ENCODE assay signal across 19 cellular contexts in genomic region chr12:104701756-104702155, GRCh38.
DNase-seq lines count a peak whose midpoint lies in the region; ATAC-seq lines count a peak whose summit lies in the region.
"Had no signal": no experiment of that assay in that cellular context is flagged by ENCODE, and none has a peak within 500 bp of the region (broad histone marks: within the 10 kb centered on the region; RNA-seq: fewer than 3 reads in every experiment).

No MANE protein-coding gene starts in this region.

- no peak overlapping the region for H3K23ac ChIP-seq in mesenchymal stem cell (ENCODE audit: low read length in 2 of 2)

- no peak for DNase-seq in T-helper 1 cell
- DNase-seq in CD8-positive, alpha-beta memory T cell: no peak
- no peak for DNase-seq in T-helper 17 cell
- DNase-seq in mesenchymal stem cell: no peak
- no peak for DNase-seq in stimulated activated naive CD8-positive, alpha-beta T cell treated with anti-CD3 and anti-CD28 coated beads, Interleukin-15, amount 100 ng/mL, for 72 hours
- DNase-seq in activated naive CD4-positive, alpha-beta T cell treated with anti-CD3 and anti-CD28 coated beads, Interleukin-2, amount 10 ng/mL, durations not matched to agents 7 days and 5 days: no peak
- DNase-seq in HAP-1 (ENCODE audit: low spot score in 2 of 2): no peak
- DNase-seq: DMS53, EL, GF-D8, HFFc6, MM.1S, NCI-H1048, NCI-H1436, NCI-H1930, NCI-H69 had no signal

- H4K91ac ChIP-seq in mesenchymal stem cell (ENCODE audit: low read length): no peak overlapping the region

- H3K18ac ChIP-seq in mesenchymal stem cell (ENCODE audit: low read depth in 1 of 2, low read length in 2 of 2): no peak overlapping the region

- H3K4me2 ChIP-seq in mesenchymal stem cell (ENCODE audit: low read length, poor library complexity, severe bottlenecking): no peak overlapping the region

- peak overlapping the region; percentile 62 for H3K9ac ChIP-seq in mesenchymal stem cell (ENCODE audit: low read length)

- no peaks in the 10 kb centered on the region for H3K4me1 ChIP-seq in CD8-positive, alpha-beta memory T cell (ENCODE audit: insufficient read depth, low read length)
- H3K4me1 ChIP-seq in mesenchymal stem cell (ENCODE audit: control insufficient read depth, insufficient read depth, low read depth, low read length) (no peaks in the 10 kb centered on the region), HAP-1 (no peaks in the 10 kb centered on the region)

- CTCF ChIA-PET in CD8-positive, alpha-beta memory T cell (lab: Charles Lee): no interaction called here
- CTCF ChIA-PET in activated naive CD4-positive, alpha-beta T cell treated with anti-CD3 and anti-CD28 coated beads, Interleukin-2, amount 10 ng/mL, durations not matched to agents 7 days and 5 days (lab: Charles Lee): no interaction called here

- no peak overlapping the region for H4K8ac ChIP-seq in mesenchymal stem cell (ENCODE audit: low read length)

- no peak overlapping the region for H3K4me3 ChIP-seq in CD8-positive, alpha-beta memory T cell (ENCODE audit: low read length)
- H3K4me3 ChIP-seq in mesenchymal stem cell (ENCODE audit: insufficient read depth in 1 of 2, low read depth in 1 of 2, low read length in 2 of 2) (no peak overlapping the region), HAP-1 (no peak overlapping the region)

- H2AFZ ChIP-seq in mesenchymal stem cell (ENCODE audit: low read depth, low read length): no peak overlapping the region

- peak overlapping the region in 1 of 2 experiments; percentile 26 for H3K4ac ChIP-seq in mesenchymal stem cell (ENCODE audit: low read depth in 1 of 2, low read length in 2 of 2)

- H3K4me3 Mint-ChIP-seq in T-helper 1 cell treated with Interleukin-12 subunit alpha and Interleukin-12 subunit beta and Interleukin-4 antibody, amounts not matched to agents 30 μg/mL and 1 μg/mL, for 36 hours: no peak overlapping the region
- no peak overlapping the region for H3K4me3 Mint-ChIP-seq in CD8-positive, alpha-beta memory T cell
- H3K4me3 Mint-ChIP-seq in T-helper 17 cell: no peak overlapping the region
- no peak overlapping the region for H3K4me3 Mint-ChIP-seq in stimulated activated naive CD8-positive, alpha-beta T cell treated with anti-CD3 and anti-CD28 coated beads, Interleukin-15, amount 100 ng/mL, for 72 hours
- no peak overlapping the region for H3K4me3 Mint-ChIP-seq in activated naive CD4-positive, alpha-beta T cell treated with anti-CD3 and anti-CD28 coated beads, Interleukin-2, amount 10 ng/mL, durations not matched to agents 7 days and 5 days

- H2BK120ac ChIP-seq in mesenchymal stem cell (ENCODE audit: low read depth, low read length): no peak overlapping the region

- no peaks in the 10 kb centered on the region for H3K79me1 ChIP-seq in mesenchymal stem cell (replicated peaks; ENCODE audit: low read length, poor library complexity, severe bottlenecking)

- in situ Hi-C loops in HAP-1 (cut with MboI; ENCODE audit: low sequenced_read_pairs): no loop called here

- H3K27me3 Mint-ChIP-seq in T-helper 1 cell treated with Interleukin-12 subunit alpha and Interleukin-12 subunit beta and Interleukin-4 antibody, amounts not matched to agents 30 μg/mL and 1 μg/mL, for 36 hours (ENCODE audit: low read depth): no peaks in the 10 kb centered on the region
- H3K27me3 Mint-ChIP-seq in CD8-positive, alpha-beta memory T cell: no peaks in the 10 kb centered on the region
- no peaks in the 10 kb centered on the region for H3K27me3 Mint-ChIP-seq in T-helper 17 cell
- H3K27me3 Mint-ChIP-seq in stimulated activated naive CD8-positive, alpha-beta T cell treated with anti-CD3 and anti-CD28 coated beads, Interleukin-15, amount 100 ng/mL, for 72 hours: no peaks in the 10 kb centered on the region
- H3K27me3 Mint-ChIP-seq in activated naive CD4-positive, alpha-beta T cell treated with anti-CD3 and anti-CD28 coated beads, Interleukin-2, amount 10 ng/mL, durations not matched to agents 7 days and 5 days: no peaks in the 10 kb centered on the region

- peak overlapping the region; percentile 20 for H3K27ac Mint-ChIP-seq in T-helper 1 cell treated with Interleukin-12 subunit alpha and Interleukin-12 subunit beta and Interleukin-4 antibody, amounts not matched to agents 30 μg/mL and 1 μg/mL, for 36 hours
- H3K27ac Mint-ChIP-seq in CD8-positive, alpha-beta memory T cell: peak overlapping the region in 5 of 8 donors; percentile 10 to 71 (median 44)
- peak overlapping the region; percentile 84 for H3K27ac Mint-ChIP-seq in T-helper 17 cell
- H3K27ac Mint-ChIP-seq in stimulated activated naive CD8-positive, alpha-beta T cell treated with anti-CD3 and anti-CD28 coated beads, Interleukin-15, amount 100 ng/mL, for 72 hours: no peak overlapping the region
- H3K27ac Mint-ChIP-seq in activated naive CD4-positive, alpha-beta T cell treated with anti-CD3 and anti-CD28 coated beads, Interleukin-2, amount 10 ng/mL, durations not matched to agents 7 days and 5 days: no peak overlapping the region

- H2BK15ac ChIP-seq in mesenchymal stem cell (ENCODE audit: low read depth, poor library complexity, severe bottlenecking): no peak overlapping the region

- 99% methylated on average over 3 of the region's 3 CpGs for WGBS in mesenchymal stem cell

- H3K27me3 ChIP-seq in CD8-positive, alpha-beta memory T cell (ENCODE audit: insufficient read depth, low read length, poor library complexity, severe bottlenecking): no peaks in the 10 kb centered on the region
- no peaks in the 10 kb centered on the region for H3K27me3 ChIP-seq in mesenchymal stem cell (ENCODE audit: control insufficient read depth in 1 of 2, insufficient read depth in 1 of 2, low read length in 2 of 2)
- no peaks in the 10 kb centered on the region for H3K27me3 ChIP-seq in HAP-1 (ENCODE audit: low read depth)

- H2AK5ac ChIP-seq in mesenchymal stem cell (ENCODE audit: low read length, severe bottlenecking): no peak overlapping the region

- no peak overlapping the region for H2BK5ac ChIP-seq in mesenchymal stem cell (ENCODE audit: low read depth, low read length, poor library complexity, severe bottlenecking)

- no peaks in the 10 kb centered on the region for H3K9me3 ChIP-seq in CD8-positive, alpha-beta memory T cell (ENCODE audit: low read length)
- no peaks in the 10 kb centered on the region for H3K9me3 ChIP-seq in T-helper 17 cell (ENCODE audit: control insufficient read depth, low read length, poor library complexity, severe bottlenecking)
- H3K9me3 ChIP-seq in mesenchymal stem cell (ENCODE audit: control insufficient read depth, low read length): no peaks in the 10 kb centered on the region
- H3K9me3 ChIP-seq in HAP-1: no peaks in the 10 kb centered on the region

- POLR2A ChIA-PET in CD8-positive, alpha-beta memory T cell (lab: Charles Lee): no interaction called here

- no peak for ATAC-seq in T-helper 17 cell
- ATAC-seq in stimulated activated naive CD8-positive, alpha-beta T cell treated with anti-CD3 and anti-CD28 coated beads, Interleukin-15, amount 100 ng/mL, for 72 hours: no peak
- ATAC-seq: Panc1 had no signal

- no peaks in the 10 kb centered on the region for H3K9me3 Mint-ChIP-seq in T-helper 1 cell treated with Interleukin-12 subunit alpha and Interleukin-12 subunit beta and Interleukin-4 antibody, amounts not matched to agents 30 μg/mL and 1 μg/mL, for 36 hours
- H3K9me3 Mint-ChIP-seq in CD8-positive, alpha-beta memory T cell: no peaks in the 10 kb centered on the region
- H3K9me3 Mint-ChIP-seq in stimulated activated naive CD8-positive, alpha-beta T cell treated with anti-CD3 and anti-CD28 coated beads, Interleukin-15, amount 100 ng/mL, for 72 hours: peaks cover 0 to 7% of the 10 kb centered on the region in 2 donors
- H3K9me3 Mint-ChIP-seq in activated naive CD4-positive, alpha-beta T cell treated with anti-CD3 and anti-CD28 coated beads, Interleukin-2, amount 10 ng/mL, durations not matched to agents 7 days and 5 days: no peaks in the 10 kb centered on the region
- H3K9me3 Mint-ChIP-seq: HFFc6 had no signal

- no peaks in the 10 kb centered on the region for H3K36me3 ChIP-seq in CD8-positive, alpha-beta memory T cell (ENCODE audit: insufficient read depth, low read length)
- H3K36me3 ChIP-seq in mesenchymal stem cell (ENCODE audit: control insufficient read depth in 1 of 2, insufficient read depth in 2 of 2, low read depth in 1 of 2, low read length in 2 of 2) (no peaks in the 10 kb centered on the region), HAP-1 (replicated peaks) (no peaks in the 10 kb centered on the region)

- H2BK12ac ChIP-seq in mesenchymal stem cell (ENCODE audit: low read length in 2 of 2): peak overlapping the region in 1 of 2 experiments; percentile 38

- no peak overlapping the region for H3K14ac ChIP-seq in mesenchymal stem cell (ENCODE audit: low read length in 2 of 2)

- peaks cover 49% of the 10 kb centered on the region for H3K4me1 Mint-ChIP-seq in T-helper 1 cell treated with Interleukin-12 subunit alpha and Interleukin-12 subunit beta and Interleukin-4 antibody, amounts not matched to agents 30 μg/mL and 1 μg/mL, for 36 hours (ENCODE audit: low read depth)
- H3K4me1 Mint-ChIP-seq in CD8-positive, alpha-beta memory T cell: peaks cover 48 to 82% (median 64%) of the 10 kb centered on the region in 3 donors
- peaks cover 36% of the 10 kb centered on the region for H3K4me1 Mint-ChIP-seq in T-helper 17 cell
- H3K4me1 Mint-ChIP-seq in stimulated activated naive CD8-positive, alpha-beta T cell treated with anti-CD3 and anti-CD28 coated beads, Interleukin-15, amount 100 ng/mL, for 72 hours: peaks cover 44% of the 10 kb centered on the region
- peaks cover 11% of the 10 kb centered on the region for H3K4me1 Mint-ChIP-seq in activated naive CD4-positive, alpha-beta T cell treated with anti-CD3 and anti-CD28 coated beads, Interleukin-2, amount 10 ng/mL, durations not matched to agents 7 days and 5 days

- H3K27ac ChIP-seq in CD8-positive, alpha-beta memory T cell (ENCODE audit: low read depth, low read length): no peak overlapping the region
- no peak overlapping the region for H3K27ac ChIP-seq in mesenchymal stem cell (ENCODE audit: low read length, poor library complexity, severe bottlenecking)
- H3K27ac ChIP-seq: C4-2B had no signal

- peaks cover 29% of the 10 kb centered on the region for H3K36me3 Mint-ChIP-seq in T-helper 1 cell treated with Interleukin-12 subunit alpha and Interleukin-12 subunit beta and Interleukin-4 antibody, amounts not matched to agents 30 μg/mL and 1 μg/mL, for 36 hours (ENCODE audit: low read depth)
- H3K36me3 Mint-ChIP-seq in CD8-positive, alpha-beta memory T cell: peaks cover 0 to 26% (median 3%) of the 10 kb centered on the region in 3 donors
- H3K36me3 Mint-ChIP-seq in T-helper 17 cell (ENCODE audit: low read depth): no peaks in the 10 kb centered on the region
- peaks cover 21% of the 10 kb centered on the region for H3K36me3 Mint-ChIP-seq in activated naive CD4-positive, alpha-beta T cell treated with anti-CD3 and anti-CD28 coated beads, Interleukin-2, amount 10 ng/mL, durations not matched to agents 7 days and 5 days

Comparison
In these comparisons a context has a peak if more than half of its experiments do, and no peak if none do; other contexts are left out.
1. H3K27ac Mint-ChIP-seq: peak in T-helper 1 cell treated with Interleukin-12 subunit alpha and Interleukin-12 subunit beta and Interleukin-4 antibody, amounts not matched to agents 30 μg/mL and 1 μg/mL, for 36 hours (single experiment), CD8-positive, alpha-beta memory T cell (5 of 8) and T-helper 17 cell (single experiment); none in stimulated activated naive CD8-positive, alpha-beta T cell treated with anti-CD3 and anti-CD28 coated beads, Interleukin-15, amount 100 ng/mL, for 72 hours (0 of 2) and activated naive CD4-positive, alpha-beta T cell treated with anti-CD3 and anti-CD28 coated beads, Interleukin-2, amount 10 ng/mL, durations not matched to agents 7 days and 5 days (single experiment).